8 cellular contexts compared by ENCODE assay signal in genomic region chr7:100875356-100875751, GRCh38. TPM values are rescaled to one million over a fixed set of nuclear protein-coding genes. Genes with fewer than 3 reads are reported as not detected.
A peak's percentile ranks its signal among the peaks of the same experiment; 100 is the strongest.
DNase-seq lines count a peak whose midpoint lies in the region; ATAC-seq and TF ChIP-seq lines count a peak whose summit lies in the region.

No MANE protein-coding gene starts in this region.

- H3K4me2 ChIP-seq in KMS-11 (peak overlapping the region; percentile 93), hepatocyte (peak overlapping the region; percentile 96)

- H3K4me1 ChIP-seq in KMS-11 (ENCODE audit: low read depth, poor library complexity, severe bottlenecking) (peaks cover 21% of the 10 kb centered on the region), adipocyte (ENCODE audit: control insufficient read depth, insufficient read depth, low read length) (peaks cover 26% of the 10 kb centered on the region), hepatocyte (ENCODE audit: insufficient read depth) (peaks cover 31% of the 10 kb centered on the region), skeletal muscle tissue (ENCODE audit: control insufficient read depth in 3 of 3, insufficient read depth in 3 of 3, low read length in 3 of 3) (peaks cover 24 to 43% (median 42%) of the 10 kb centered on the region in 3 donors)

- H3K9me3 ChIP-seq in adipocyte (ENCODE audit: control insufficient read depth, low read length), result no peaks in the 10 kb centered on the region
- H3K9me3 ChIP-seq in hepatocyte (ENCODE audit: low read depth), result no peaks in the 10 kb centered on the region
- H3K9me3 ChIP-seq in skeletal muscle tissue (ENCODE audit: control insufficient read depth in 3 of 3, low read length in 3 of 3), result no peaks in the 10 kb centered on the region

- H3K9ac ChIP-seq in KMS-11 (peak overlapping the region; percentile 90), adipocyte (ENCODE audit: low read length) (peak overlapping the region; percentile 98), skeletal muscle tissue (ENCODE audit: low read depth in 1 of 3, low read length in 3 of 3) (peak overlapping the region; percentile 88 to 96 (median 89))

- peak; percentile 51 for DNase-seq in ELR (ENCODE audit: low read depth)
- peak; percentile 62 for DNase-seq in adipocyte (ENCODE audit: low read depth)
- DNase-seq in hepatocyte (ENCODE audit: low spot score), result peak; percentile 60
- DNase-seq in KBM-7, result no peak
- no peak for DNase-seq in DMS79 (lab: John Stamatoyannopoulos, UW)

- H4K20me1 ChIP-seq in KMS-11 (ENCODE audit: insufficient read depth) (no peaks in the 10 kb centered on the region; the same call in 1 of the 2 replicates), hepatocyte (ENCODE audit: insufficient read depth, poor library complexity, severe bottlenecking) (peaks cover 46% of the 10 kb centered on the region)

- H3K4me3 ChIP-seq in KMS-11 (IDR thresholded peaks at IDR 0.05; ENCODE audit: insufficient read depth, low read depth, low read length) (peak overlapping the region; percentile 59), adipocyte (ENCODE audit: low read length) (peak overlapping the region; percentile 98), hepatocyte (peak overlapping the region; percentile 80), skeletal muscle tissue (ENCODE audit: low read length in 3 of 3) (peak overlapping the region; percentile 92 to 97 (median 94))

- TF ChIP-seq CTCF in KMS-11 (conservative IDR thresholded peaks at IDR 0.05; ENCODE audit: low read depth, low read length) (0 out of 2 replicates have a peak, but pooled peaks have one; percentile 7), hepatocyte (IDR thresholded peaks at IDR 0.05; ENCODE audit: poor library complexity) (no peak)

- ATAC-seq in GM21528 (IDR thresholded peaks at IDR 0.05; ENCODE audit: low FRiP score, unreplicated experiment), result peak; percentile 29

- in situ Hi-C loops in KBM-7 (cut with MboI; ENCODE audit: low pct_unique_long_range_greater_than_20kb, low sequenced_read_pairs), result no loop called here

- H3K36me3 ChIP-seq in KMS-11 (ENCODE audit: insufficient read depth) (no peaks in the 10 kb centered on the region; the same call in 1 of the 2 replicates), adipocyte (ENCODE audit: control insufficient read depth, insufficient read depth, low read length, severe bottlenecking) (peaks cover 48% of the 10 kb centered on the region), hepatocyte (replicated peaks; ENCODE audit: insufficient read depth, low read depth) (no peaks in the 10 kb centered on the region), skeletal muscle tissue (ENCODE audit: control insufficient read depth in 3 of 3, insufficient read depth in 3 of 3, low read length in 3 of 3) (peaks cover 24 to 28% (median 26%) of the 10 kb centered on the region in 3 donors)

- WGBS in hepatocyte (ENCODE audit: low lambda C conversion rate, missing lambda C conversion rate), result under 1% methylated on average over 17 of the region's 39 CpGs

- H3K27ac ChIP-seq in KMS-11 (peak overlapping the region; percentile 83), hepatocyte (peak overlapping the region; percentile 97), skeletal muscle tissue (ENCODE audit: low read depth, low read length) (peak overlapping the region; percentile 92)

- H3K9me2 ChIP-seq in hepatocyte (replicated peaks; ENCODE audit: insufficient read depth), result no peaks in the 10 kb centered on the region

- H3K27me3 ChIP-seq in KMS-11 (ENCODE audit: insufficient read depth, low read depth), result no peaks in the 10 kb centered on the region
- no peaks in the 10 kb centered on the region for H3K27me3 ChIP-seq in adipocyte (replicated peaks; ENCODE audit: control insufficient read depth, insufficient read depth, low read length)
- no peaks in the 10 kb centered on the region for H3K27me3 ChIP-seq in hepatocyte
- H3K27me3 ChIP-seq in skeletal muscle tissue (ENCODE audit: control insufficient read depth in 3 of 3, insufficient read depth in 3 of 3, low read length in 3 of 3), result no peaks in the 10 kb centered on the region

- H3K79me2 ChIP-seq in KMS-11 (ENCODE audit: insufficient read depth, low read depth) (peaks cover 53% of the 10 kb centered on the region), hepatocyte (peaks cover 54% of the 10 kb centered on the region)

- peak overlapping the region; percentile 75 for H2AFZ ChIP-seq in KMS-11 (ENCODE audit: low read depth)
- peak overlapping the region; percentile 54 for H2AFZ ChIP-seq in hepatocyte

RNA-seq across cellular contexts. Expression of gene SRRT, which starts 0.5 kb away (rescaled TPM):
- total RNA-seq in hepatocyte (35.8 and 49.1 TPM in 2 replicates), skeletal muscle tissue (25.1 TPM)
- polyA plus RNA-seq in hepatocyte, result 91.7 and 135 TPM in 2 replicates

RNA-seq across cellular contexts. Expression of gene TRIP6, which starts 8.2 kb away (rescaled TPM):
- total RNA-seq in hepatocyte (54.0 and 57.5 TPM in 2 replicates), skeletal muscle tissue (25.6 TPM)
- 70.3 and 98.9 TPM in 2 replicates for polyA plus RNA-seq in hepatocyte

RNA-seq across cellular contexts. Expression of gene UFSP1, which starts 14.2 kb away (rescaled TPM):
- total RNA-seq in hepatocyte, result 3.9 TPM in 2 replicates
- 4.2 and 4.3 TPM in 2 replicates for polyA plus RNA-seq in hepatocyte
- 5.7 TPM for total RNA-seq in skeletal muscle tissue

RNA-seq across cellular contexts. Expression of gene ACHE, which starts 20.3 kb away (rescaled TPM):
- total RNA-seq in hepatocyte, result 3.2 and 4.6 TPM in 2 replicates
- 16.3 and 18.3 TPM in 2 replicates for polyA plus RNA-seq in hepatocyte
- 36.0 TPM for total RNA-seq in skeletal muscle tissue

RNA-seq across cellular contexts. Expression of gene SLC12A9, which starts 22.8 kb away (rescaled TPM):
- total RNA-seq in hepatocyte (15.4 and 21.3 TPM in 2 replicates), skeletal muscle tissue (24.5 TPM)
- polyA plus RNA-seq in hepatocyte, result 17.1 and 23.5 TPM in 2 replicates

Comparison
In these comparisons a context has a peak if more than half of its experiments do, and no peak if none do; other contexts are left out.
1. DNase-seq: peak in ELR (single experiment), adipocyte (single experiment) and hepatocyte (single experiment); none in KBM-7 (single experiment) and DMS79 (single experiment).
2. Peak in every context shown above with its lines, with median percentiles within 50 percentile points of each other: H3K27ac ChIP-seq, H3K4me3 ChIP-seq and H3K9ac ChIP-seq.